1 cellular context compared by ENCODE assay signal in the genomic region with DNA sequence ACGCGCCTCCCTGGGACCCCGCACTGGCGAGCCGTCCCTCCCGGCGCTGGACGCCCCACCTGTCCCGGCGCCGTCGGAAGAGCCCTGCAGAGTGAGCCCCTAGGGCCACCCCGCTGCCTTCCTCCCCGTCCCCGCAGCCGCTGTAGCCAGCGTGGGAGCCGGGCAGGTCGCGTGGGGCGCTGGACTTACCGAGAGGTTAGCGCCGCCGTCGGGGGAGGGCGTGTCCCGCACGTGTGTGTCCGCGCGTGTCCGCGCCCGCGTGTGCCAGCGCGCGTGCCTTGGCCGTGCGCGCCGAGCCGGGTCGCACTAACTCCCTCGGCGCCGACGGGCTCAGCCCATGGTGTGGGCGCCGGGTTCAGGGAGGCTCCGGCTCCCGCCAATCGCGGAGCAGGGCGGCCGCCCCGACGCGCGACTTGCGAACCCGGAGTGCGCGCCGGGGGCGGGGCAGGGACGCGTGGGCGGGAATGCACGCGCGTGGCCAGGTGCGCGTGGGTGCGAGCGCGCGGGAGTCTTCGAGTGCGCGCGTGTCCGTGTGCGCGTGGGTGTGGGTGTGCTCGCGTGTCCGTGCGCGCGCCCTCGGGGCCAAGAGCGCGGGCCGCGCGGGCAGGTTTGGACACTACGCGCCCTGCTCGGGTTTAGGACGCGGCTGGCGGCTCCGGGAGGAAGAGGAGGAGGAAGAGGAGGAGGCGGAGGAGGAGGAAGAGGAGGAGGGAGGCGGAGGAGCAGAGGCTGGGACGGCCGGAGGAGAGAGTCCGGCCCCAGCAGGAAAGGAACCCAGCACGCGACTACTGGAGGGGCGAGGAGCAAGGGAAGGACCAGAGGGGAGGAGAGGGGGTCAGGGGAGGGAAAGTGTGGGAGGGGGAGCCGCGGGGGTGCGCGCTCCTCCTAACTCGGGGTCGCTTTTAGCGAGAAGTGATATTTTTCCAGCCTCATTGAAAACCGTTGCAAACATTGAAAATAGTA.
TF ChIP-seq lines count a peak whose summit lies in the region.

No MANE protein-coding gene starts in this region.

TF ChIP-seq in liver, 16 proteins besides CTCF, POLR2A, EP300 and RAD21 (continued from another document):
- TF ChIP-seq, protein P1, sequence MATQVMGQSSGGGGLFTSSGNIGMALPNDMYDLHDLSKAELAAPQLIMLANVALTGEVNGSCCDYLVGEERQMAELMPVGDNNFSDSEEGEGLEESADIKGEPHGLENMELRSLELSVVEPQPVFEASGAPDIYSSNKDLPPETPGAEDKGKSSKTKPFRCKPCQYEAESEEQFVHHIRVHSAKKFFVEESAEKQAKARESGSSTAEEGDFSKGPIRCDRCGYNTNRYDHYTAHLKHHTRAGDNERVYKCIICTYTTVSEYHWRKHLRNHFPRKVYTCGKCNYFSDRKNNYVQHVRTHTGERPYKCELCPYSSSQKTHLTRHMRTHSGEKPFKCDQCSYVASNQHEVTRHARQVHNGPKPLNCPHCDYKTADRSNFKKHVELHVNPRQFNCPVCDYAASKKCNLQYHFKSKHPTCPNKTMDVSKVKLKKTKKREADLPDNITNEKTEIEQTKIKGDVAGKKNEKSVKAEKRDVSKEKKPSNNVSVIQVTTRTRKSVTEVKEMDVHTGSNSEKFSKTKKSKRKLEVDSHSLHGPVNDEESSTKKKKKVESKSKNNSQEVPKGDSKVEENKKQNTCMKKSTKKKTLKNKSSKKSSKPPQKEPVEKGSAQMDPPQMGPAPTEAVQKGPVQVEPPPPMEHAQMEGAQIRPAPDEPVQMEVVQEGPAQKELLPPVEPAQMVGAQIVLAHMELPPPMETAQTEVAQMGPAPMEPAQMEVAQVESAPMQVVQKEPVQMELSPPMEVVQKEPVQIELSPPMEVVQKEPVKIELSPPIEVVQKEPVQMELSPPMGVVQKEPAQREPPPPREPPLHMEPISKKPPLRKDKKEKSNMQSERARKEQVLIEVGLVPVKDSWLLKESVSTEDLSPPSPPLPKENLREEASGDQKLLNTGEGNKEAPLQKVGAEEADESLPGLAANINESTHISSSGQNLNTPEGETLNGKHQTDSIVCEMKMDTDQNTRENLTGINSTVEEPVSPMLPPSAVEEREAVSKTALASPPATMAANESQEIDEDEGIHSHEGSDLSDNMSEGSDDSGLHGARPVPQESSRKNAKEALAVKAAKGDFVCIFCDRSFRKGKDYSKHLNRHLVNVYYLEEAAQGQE (IDR thresholded peaks at IDR 0.05) = no peak
- no peak for TF ChIP-seq TAF1 (conservative IDR thresholded peaks at IDR 0.05)
- TF ChIP-seq HNF4G (IDR thresholded peaks at IDR 0.05) = no peak
- no peak for TF ChIP-seq NR2F2 (IDR thresholded peaks at IDR 0.05)
- no peak for TF ChIP-seq YY1 (IDR thresholded peaks at IDR 0.05)
- TF ChIP-seq FOXA2 (IDR thresholded peaks at IDR 0.05) = no peak
- no peak for TF ChIP-seq FOXA1 (IDR thresholded peaks at IDR 0.05)
- TF ChIP-seq, protein P2, sequence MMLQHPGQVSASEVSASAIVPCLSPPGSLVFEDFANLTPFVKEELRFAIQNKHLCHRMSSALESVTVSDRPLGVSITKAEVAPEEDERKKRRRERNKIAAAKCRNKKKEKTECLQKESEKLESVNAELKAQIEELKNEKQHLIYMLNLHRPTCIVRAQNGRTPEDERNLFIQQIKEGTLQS (IDR thresholded peaks at IDR 0.05) = no peak
- no peak for TF ChIP-seq RXRA (IDR thresholded peaks at IDR 0.05)
- TF ChIP-seq GABPA (IDR thresholded peaks at IDR 0.05 in 1 of 2, conservative IDR thresholded peaks at IDR 0.05 in 1 of 2) = no peak
TF ChIP-seq in liver: peak in this region for 0.
